1 cellular context compared by ENCODE assay signal in the genomic region with DNA sequence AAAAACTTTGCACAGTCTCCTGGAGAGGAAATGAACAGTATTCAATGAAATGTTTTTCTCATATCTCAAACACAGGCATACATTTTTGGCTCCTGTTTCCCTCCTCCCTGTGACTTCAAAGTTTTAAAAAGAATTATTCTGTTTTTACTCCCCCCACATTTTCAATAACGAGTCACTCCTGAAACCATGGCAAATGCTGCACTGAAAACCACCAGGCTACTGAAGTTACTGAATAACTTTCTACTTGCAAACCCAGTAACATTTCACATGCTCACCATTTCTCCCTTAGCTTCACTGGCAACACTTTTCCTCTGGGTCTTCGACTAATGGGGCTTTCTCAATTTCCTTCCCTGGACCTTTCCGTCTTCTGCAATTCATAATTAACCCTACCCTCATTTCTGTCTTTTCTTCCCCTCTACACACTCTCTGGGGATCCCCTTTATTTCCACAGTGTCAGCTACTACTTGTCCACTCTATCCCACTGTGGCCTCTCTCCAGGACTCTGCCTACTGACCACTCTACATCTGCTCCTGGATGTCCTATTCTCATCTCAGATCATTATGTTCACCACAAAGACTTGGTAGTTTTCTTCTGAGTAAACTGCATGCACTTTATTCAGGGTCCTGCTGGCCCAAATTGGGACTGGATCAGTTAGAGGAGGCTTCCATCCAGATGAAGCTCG.
TF ChIP-seq lines count a peak whose summit lies in the region.

No MANE protein-coding gene starts in this region.

TF ChIP-seq in K562, 482 proteins besides CTCF, POLR2A, EP300 and RAD21 (continued from another document):
- TF ChIP-seq KAT7 (CRISPR knock-in tag; IDR thresholded peaks at IDR 0.05; ENCODE audit: borderline replicate concordance) (no peak), MEIS2 (IDR thresholded peaks at IDR 0.05; ENCODE audit: partially characterized antibody) (no peak), SRSF9 (IDR thresholded peaks at IDR 0.05; ENCODE audit: borderline replicate concordance, low read depth, low read length) (no peak), ARID2 (IDR thresholded peaks at IDR 0.05) (no peak), HMG20B (CRISPR knock-in tag; IDR thresholded peaks at IDR 0.05) (no peak), ZNF224 (CRISPR knock-in tag; IDR thresholded peaks at IDR 0.05) (no peak), CREBBP (IDR thresholded peaks at IDR 0.05; ENCODE audit: low read depth, low read length) (no peak), MXI1 (IDR thresholded peaks at IDR 0.05; ENCODE audit: low read depth, low read length) (no peak), KDM2B (CRISPR knock-in tag; IDR thresholded peaks at IDR 0.05) (no peak)
- TF ChIP-seq, protein P1, sequence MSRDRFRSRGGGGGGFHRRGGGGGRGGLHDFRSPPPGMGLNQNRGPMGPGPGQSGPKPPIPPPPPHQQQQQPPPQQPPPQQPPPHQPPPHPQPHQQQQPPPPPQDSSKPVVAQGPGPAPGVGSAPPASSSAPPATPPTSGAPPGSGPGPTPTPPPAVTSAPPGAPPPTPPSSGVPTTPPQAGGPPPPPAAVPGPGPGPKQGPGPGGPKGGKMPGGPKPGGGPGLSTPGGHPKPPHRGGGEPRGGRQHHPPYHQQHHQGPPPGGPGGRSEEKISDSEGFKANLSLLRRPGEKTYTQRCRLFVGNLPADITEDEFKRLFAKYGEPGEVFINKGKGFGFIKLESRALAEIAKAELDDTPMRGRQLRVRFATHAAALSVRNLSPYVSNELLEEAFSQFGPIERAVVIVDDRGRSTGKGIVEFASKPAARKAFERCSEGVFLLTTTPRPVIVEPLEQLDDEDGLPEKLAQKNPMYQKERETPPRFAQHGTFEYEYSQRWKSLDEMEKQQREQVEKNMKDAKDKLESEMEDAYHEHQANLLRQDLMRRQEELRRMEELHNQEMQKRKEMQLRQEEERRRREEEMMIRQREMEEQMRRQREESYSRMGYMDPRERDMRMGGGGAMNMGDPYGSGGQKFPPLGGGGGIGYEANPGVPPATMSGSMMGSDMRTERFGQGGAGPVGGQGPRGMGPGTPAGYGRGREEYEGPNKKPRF (IDR thresholded peaks at IDR 0.05; ENCODE audit: low read depth, low read length): no peak
- TF ChIP-seq, protein P2, sequence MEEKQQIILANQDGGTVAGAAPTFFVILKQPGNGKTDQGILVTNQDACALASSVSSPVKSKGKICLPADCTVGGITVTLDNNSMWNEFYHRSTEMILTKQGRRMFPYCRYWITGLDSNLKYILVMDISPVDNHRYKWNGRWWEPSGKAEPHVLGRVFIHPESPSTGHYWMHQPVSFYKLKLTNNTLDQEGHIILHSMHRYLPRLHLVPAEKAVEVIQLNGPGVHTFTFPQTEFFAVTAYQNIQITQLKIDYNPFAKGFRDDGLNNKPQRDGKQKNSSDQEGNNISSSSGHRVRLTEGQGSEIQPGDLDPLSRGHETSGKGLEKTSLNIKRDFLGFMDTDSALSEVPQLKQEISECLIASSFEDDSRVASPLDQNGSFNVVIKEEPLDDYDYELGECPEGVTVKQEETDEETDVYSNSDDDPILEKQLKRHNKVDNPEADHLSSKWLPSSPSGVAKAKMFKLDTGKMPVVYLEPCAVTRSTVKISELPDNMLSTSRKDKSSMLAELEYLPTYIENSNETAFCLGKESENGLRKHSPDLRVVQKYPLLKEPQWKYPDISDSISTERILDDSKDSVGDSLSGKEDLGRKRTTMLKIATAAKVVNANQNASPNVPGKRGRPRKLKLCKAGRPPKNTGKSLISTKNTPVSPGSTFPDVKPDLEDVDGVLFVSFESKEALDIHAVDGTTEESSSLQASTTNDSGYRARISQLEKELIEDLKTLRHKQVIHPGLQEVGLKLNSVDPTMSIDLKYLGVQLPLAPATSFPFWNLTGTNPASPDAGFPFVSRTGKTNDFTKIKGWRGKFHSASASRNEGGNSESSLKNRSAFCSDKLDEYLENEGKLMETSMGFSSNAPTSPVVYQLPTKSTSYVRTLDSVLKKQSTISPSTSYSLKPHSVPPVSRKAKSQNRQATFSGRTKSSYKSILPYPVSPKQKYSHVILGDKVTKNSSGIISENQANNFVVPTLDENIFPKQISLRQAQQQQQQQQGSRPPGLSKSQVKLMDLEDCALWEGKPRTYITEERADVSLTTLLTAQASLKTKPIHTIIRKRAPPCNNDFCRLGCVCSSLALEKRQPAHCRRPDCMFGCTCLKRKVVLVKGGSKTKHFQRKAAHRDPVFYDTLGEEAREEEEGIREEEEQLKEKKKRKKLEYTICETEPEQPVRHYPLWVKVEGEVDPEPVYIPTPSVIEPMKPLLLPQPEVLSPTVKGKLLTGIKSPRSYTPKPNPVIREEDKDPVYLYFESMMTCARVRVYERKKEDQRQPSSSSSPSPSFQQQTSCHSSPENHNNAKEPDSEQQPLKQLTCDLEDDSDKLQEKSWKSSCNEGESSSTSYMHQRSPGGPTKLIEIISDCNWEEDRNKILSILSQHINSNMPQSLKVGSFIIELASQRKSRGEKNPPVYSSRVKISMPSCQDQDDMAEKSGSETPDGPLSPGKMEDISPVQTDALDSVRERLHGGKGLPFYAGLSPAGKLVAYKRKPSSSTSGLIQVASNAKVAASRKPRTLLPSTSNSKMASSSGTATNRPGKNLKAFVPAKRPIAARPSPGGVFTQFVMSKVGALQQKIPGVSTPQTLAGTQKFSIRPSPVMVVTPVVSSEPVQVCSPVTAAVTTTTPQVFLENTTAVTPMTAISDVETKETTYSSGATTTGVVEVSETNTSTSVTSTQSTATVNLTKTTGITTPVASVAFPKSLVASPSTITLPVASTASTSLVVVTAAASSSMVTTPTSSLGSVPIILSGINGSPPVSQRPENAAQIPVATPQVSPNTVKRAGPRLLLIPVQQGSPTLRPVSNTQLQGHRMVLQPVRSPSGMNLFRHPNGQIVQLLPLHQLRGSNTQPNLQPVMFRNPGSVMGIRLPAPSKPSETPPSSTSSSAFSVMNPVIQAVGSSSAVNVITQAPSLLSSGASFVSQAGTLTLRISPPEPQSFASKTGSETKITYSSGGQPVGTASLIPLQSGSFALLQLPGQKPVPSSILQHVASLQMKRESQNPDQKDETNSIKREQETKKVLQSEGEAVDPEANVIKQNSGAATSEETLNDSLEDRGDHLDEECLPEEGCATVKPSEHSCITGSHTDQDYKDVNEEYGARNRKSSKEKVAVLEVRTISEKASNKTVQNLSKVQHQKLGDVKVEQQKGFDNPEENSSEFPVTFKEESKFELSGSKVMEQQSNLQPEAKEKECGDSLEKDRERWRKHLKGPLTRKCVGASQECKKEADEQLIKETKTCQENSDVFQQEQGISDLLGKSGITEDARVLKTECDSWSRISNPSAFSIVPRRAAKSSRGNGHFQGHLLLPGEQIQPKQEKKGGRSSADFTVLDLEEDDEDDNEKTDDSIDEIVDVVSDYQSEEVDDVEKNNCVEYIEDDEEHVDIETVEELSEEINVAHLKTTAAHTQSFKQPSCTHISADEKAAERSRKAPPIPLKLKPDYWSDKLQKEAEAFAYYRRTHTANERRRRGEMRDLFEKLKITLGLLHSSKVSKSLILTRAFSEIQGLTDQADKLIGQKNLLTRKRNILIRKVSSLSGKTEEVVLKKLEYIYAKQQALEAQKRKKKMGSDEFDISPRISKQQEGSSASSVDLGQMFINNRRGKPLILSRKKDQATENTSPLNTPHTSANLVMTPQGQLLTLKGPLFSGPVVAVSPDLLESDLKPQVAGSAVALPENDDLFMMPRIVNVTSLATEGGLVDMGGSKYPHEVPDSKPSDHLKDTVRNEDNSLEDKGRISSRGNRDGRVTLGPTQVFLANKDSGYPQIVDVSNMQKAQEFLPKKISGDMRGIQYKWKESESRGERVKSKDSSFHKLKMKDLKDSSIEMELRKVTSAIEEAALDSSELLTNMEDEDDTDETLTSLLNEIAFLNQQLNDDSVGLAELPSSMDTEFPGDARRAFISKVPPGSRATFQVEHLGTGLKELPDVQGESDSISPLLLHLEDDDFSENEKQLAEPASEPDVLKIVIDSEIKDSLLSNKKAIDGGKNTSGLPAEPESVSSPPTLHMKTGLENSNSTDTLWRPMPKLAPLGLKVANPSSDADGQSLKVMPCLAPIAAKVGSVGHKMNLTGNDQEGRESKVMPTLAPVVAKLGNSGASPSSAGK (IDR thresholded peaks at IDR 0.05): no peak
- TF ChIP-seq, protein P3, sequence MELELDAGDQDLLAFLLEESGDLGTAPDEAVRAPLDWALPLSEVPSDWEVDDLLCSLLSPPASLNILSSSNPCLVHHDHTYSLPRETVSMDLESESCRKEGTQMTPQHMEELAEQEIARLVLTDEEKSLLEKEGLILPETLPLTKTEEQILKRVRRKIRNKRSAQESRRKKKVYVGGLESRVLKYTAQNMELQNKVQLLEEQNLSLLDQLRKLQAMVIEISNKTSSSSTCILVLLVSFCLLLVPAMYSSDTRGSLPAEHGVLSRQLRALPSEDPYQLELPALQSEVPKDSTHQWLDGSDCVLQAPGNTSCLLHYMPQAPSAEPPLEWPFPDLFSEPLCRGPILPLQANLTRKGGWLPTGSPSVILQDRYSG (tag; conservative IDR thresholded peaks at IDR 0.05; ENCODE audit: low read depth): no peak
